10 cellular contexts compared by ENCODE assay signal in genomic region chr14:31261859-31262739, GRCh38. TPM values are rescaled to one million over a fixed set of nuclear protein-coding genes. Genes with fewer than 3 reads are reported as not detected.
DNase-seq lines count a peak whose midpoint lies in the region; TF ChIP-seq lines count a peak whose summit lies in the region.
"Had no signal": no experiment of that assay in that cellular context is flagged by ENCODE, and none has a peak within 500 bp of the region (broad histone marks: within the 10 kb centered on the region; RNA-seq: fewer than 3 reads in every experiment).

No MANE protein-coding gene starts in this region.

- H3K27me3 ChIP-seq in Karpas-422 (ENCODE audit: low read length) = no peaks in the 10 kb centered on the region
- H3K27me3 ChIP-seq in adrenal gland = no peaks in the 10 kb centered on the region
- no peaks in the 10 kb centered on the region for H3K27me3 ChIP-seq in liver (ENCODE audit: control insufficient read depth in 4 of 4, insufficient read depth in 4 of 4, low read length in 3 of 4)
- no peaks in the 10 kb centered on the region for H3K27me3 ChIP-seq in testis

- H3K36me3 ChIP-seq in Karpas-422 (ENCODE audit: insufficient read depth, low read length) (no peaks in the 10 kb centered on the region), adrenal gland (replicated peaks in 1 of 2) (no peaks in the 10 kb centered on the region), liver (ENCODE audit: control insufficient read depth in 4 of 4, insufficient read depth in 3 of 4, low read depth in 1 of 4, low read length in 3 of 4) (no peaks in the 10 kb centered on the region), testis (ENCODE audit: low read depth, missing control alignments) (no peaks in the 10 kb centered on the region)

- no peaks in the 10 kb centered on the region for H3K79me2 ChIP-seq in Karpas-422 (ENCODE audit: low read length)

- peaks cover 37% of the 10 kb centered on the region for H3K4me1 ChIP-seq in Karpas-422 (ENCODE audit: low read length)
- H3K4me1 ChIP-seq in adrenal gland (replicated peaks in 1 of 2) = no peaks in the 10 kb centered on the region
- peaks cover 15 to 52% (median 45%) of the 10 kb centered on the region in 4 donors for H3K4me1 ChIP-seq in liver (ENCODE audit: control insufficient read depth in 4 of 4, insufficient read depth in 4 of 4, low read length in 3 of 4)
- peaks cover 6% of the 10 kb centered on the region for H3K4me1 ChIP-seq in testis

- no peak for TF ChIP-seq CTCF in AG10803 (conservative IDR thresholded peaks at IDR 0.05; ENCODE audit: low read length)
- no peak for TF ChIP-seq CTCF in adrenal gland (IDR thresholded peaks at IDR 0.05)
- TF ChIP-seq CTCF in liver (IDR thresholded peaks at IDR 0.05; ENCODE audit: low read depth, low read length, missing input control) = no peak
- TF ChIP-seq CTCF in testis (IDR thresholded peaks at IDR 0.05) = no peak

- peak overlapping the region; percentile 59 for H3K4me2 ChIP-seq in Karpas-422 (ENCODE audit: low read depth, low read length, poor library complexity, severe bottlenecking)

- intact Hi-C loops in adrenal gland (cut with DNase I) (no loop called here), testis (cut with DNase I; ENCODE audit: low total_unique reads) (no loop called here)

- peak overlapping the region; percentile 91 for H2AFZ ChIP-seq in Karpas-422 (ENCODE audit: low read length)

- 58 to 72% (median 63%) methylated on average over 6 of the region's 6 CpGs for WGBS in adrenal gland, 4 donors
- 38% methylated on average over 6 of the region's 6 CpGs for WGBS in liver
- 51 to 62% methylated on average over 6 of the region's 6 CpGs for WGBS in testis, 2 donors

- peak in 1 of 2 donors; percentile 54 for TF ChIP-seq RAD21 in liver (IDR thresholded peaks at IDR 0.05)

- H3K9me3 ChIP-seq in Karpas-422 (ENCODE audit: low read length) (no peaks in the 10 kb centered on the region; the same call in 1 of the 2 replicates), adrenal gland (replicated peaks in 1 of 3) (no peaks in the 10 kb centered on the region), liver (ENCODE audit: control insufficient read depth in 4 of 4, low read length in 3 of 4) (no peaks in the 10 kb centered on the region), testis (no peaks in the 10 kb centered on the region)

- peak overlapping the region; percentile 53 for H3K9ac ChIP-seq in Karpas-422 (ENCODE audit: low read length)
- peak overlapping the region in 1 of 2 donors; percentile 12 for H3K9ac ChIP-seq in liver (ENCODE audit: low read depth in 1 of 2, low read length in 2 of 2)

- no peak for TF ChIP-seq POLR2A in adrenal gland (IDR thresholded peaks at IDR 0.05)
- TF ChIP-seq POLR2A in testis (IDR thresholded peaks at IDR 0.05) = no peak

- H3K4me3 ChIP-seq in AG10803 (ENCODE audit: low read length) (no peak overlapping the region), Karpas-422 (ENCODE audit: low read length) (peak overlapping the region; percentile 33), adrenal gland (no peak overlapping the region), liver (ENCODE audit: low read depth in 1 of 3, low read length in 3 of 3) (no peak overlapping the region), testis (no peak overlapping the region)

- peak overlapping the region; percentile 88 for H3K27ac ChIP-seq in Karpas-422 (ENCODE audit: low read length)
- H3K27ac ChIP-seq in adrenal gland = peak overlapping the region in 3 of 5 donors; percentile 4 to 13 (median 12)
- H3K27ac ChIP-seq in liver (ENCODE audit: low read depth in 1 of 2, low read length in 2 of 2) = peak overlapping the region; percentile 86 to 91
- peak overlapping the region in 1 of 2 donors; percentile 1 for H3K27ac ChIP-seq in testis

- H3K9me2 ChIP-seq in Karpas-422 (replicated peaks; ENCODE audit: insufficient read depth, low read length) = no peaks in the 10 kb centered on the region

- DNase-seq in AG10803 (ENCODE audit: low read depth) (peak; percentile 69), Karpas-422 (peak; percentile 96), adrenal gland (peak in 5 of 7 donors; percentile 9 to 69 (median 40)), testis (no peak), AG08396 (ENCODE audit: low spot score) (no peak), iPS-NIHi11 (ENCODE audit: low spot score) (no peak)
- DNase-seq in activated naive CD4-positive, alpha-beta T cell treated with Interleukin-2 at 50 U/mL for 16 hours = no peak
- DNase-seq: endodermal cell, NCI-H510A treated with DMSO at 0.1 percent for 48 hours had no signal

- no peaks in the 10 kb centered on the region for H4K20me1 ChIP-seq in Karpas-422 (ENCODE audit: insufficient read depth, low read depth, low read length)

TF ChIP-seq in liver, 16 proteins besides CTCF, POLR2A, EP300 and RAD21:
- TF ChIP-seq EGR1 (IDR thresholded peaks at IDR 0.05; ENCODE audit: low read depth in 2 of 2) (peak in 1 of 2 donors; percentile 57), TAF1 (conservative IDR thresholded peaks at IDR 0.05) (no peak), NR2F2 (IDR thresholded peaks at IDR 0.05) (no peak), MAX (IDR thresholded peaks at IDR 0.05) (peak; percentile 86), HNF4G (IDR thresholded peaks at IDR 0.05) (peak; percentile 41), HNF4A (conservative IDR thresholded peaks at IDR 0.05) (peak; percentile 92 to 96), SP1 (IDR thresholded peaks at IDR 0.05) (peak; percentile 80), FOXA1 (IDR thresholded peaks at IDR 0.05) (peak; percentile 26), ZBTB33 (IDR thresholded peaks at IDR 0.05) (peak; percentile 88), GABPA (IDR thresholded peaks at IDR 0.05 in 1 of 2, conservative IDR thresholded peaks at IDR 0.05 in 1 of 2) (peak in 1 of 2 donors; percentile 42), JUND (IDR thresholded peaks at IDR 0.05) (peak; percentile 47 to 88), REST (IDR thresholded peaks at IDR 0.05) (peak; percentile 29), YY1 (IDR thresholded peaks at IDR 0.05) (peak; percentile 95), RXRA (IDR thresholded peaks at IDR 0.05) (peak; percentile 76 to 93), FOXA2 (IDR thresholded peaks at IDR 0.05) (peak; percentile 84), ATF3 (IDR thresholded peaks at IDR 0.05) (no peak)

RNA-seq across cellular contexts. Expression of gene HECTD1, which starts 54.5 kb away (rescaled TPM):
- 314 and 317 TPM in 2 replicates for total RNA-seq in Karpas-422 (2014; rRNA removed; shearing (Covaris generic); ENCODE audit: low replicate concordance)
- 100 to 1,000 TPM; 144 to 309 (median 200) TPM for total RNA-seq in adrenal gland
- polyA plus RNA-seq in adrenal gland = 100 to 1,000 TPM in 1 of 3 donors, 10 to 100 TPM in 2; 77.1 to 117 (median 80.5) TPM
- 100 to 1,000 TPM; 186 to 256 TPM for total RNA-seq in liver
- 10 to 100 TPM; 46.8 to 49.3 TPM for polyA plus RNA-seq in liver
- 100 to 1,000 TPM; 232 to 235 TPM for total RNA-seq in testis
- 124 TPM for polyA plus RNA-seq in testis (ENCODE audit: insufficient read depth, low read depth, low replicate concordance)

Comparison
In these comparisons a context has a peak if more than half of its experiments do, and no peak if none do; other contexts are left out.
1. DNase-seq: peak in AG10803 (single experiment), Karpas-422 (single experiment) and adrenal gland (5 of 7); none in testis (single experiment), AG08396 (single experiment), iPS-NIHi11 (single experiment) and activated naive CD4-positive, alpha-beta T cell treated with Interleukin-2 at 50 U/mL for 16 hours (single experiment).